25 cellular contexts compared by ENCODE assay signal in genomic region chr3:126668450-126669401, GRCh38.
"Had no signal": no experiment of that assay in that cellular context is flagged by ENCODE, and none has a peak within 500 bp of the region (broad histone marks: within the 10 kb centered on the region; RNA-seq: fewer than 3 reads in every experiment).

No MANE protein-coding gene starts in this region.

- H3K27ac Mint-ChIP-seq: effector memory CD8-positive, alpha-beta T cell; memory B cell; mesothelial cell of epicardium; natural killer cell treated with Interleukin-12 subunit alpha and Interleukin-12 subunit beta and Interleukin-15 and Interleukin-18, amount 100 ng/mL, for 72 hours; stimulated activated memory B cell treated with anti-CD40 and anti-IgM and Interleukin-4, amounts not matched to agents 10 μg/mL and 1 μg/mL and 100 μg/mL, for 72 hours; type B pancreatic cell had no signal

- H3K4me1 Mint-ChIP-seq: mesothelial cell of epicardium, neural crest cell had no signal

- H3K9me3 Mint-ChIP-seq: mesothelial cell of epicardium, neural crest cell, type B pancreatic cell had no signal

- H3K4me1 ChIP-seq: gastrocnemius medialis, prostate gland, right atrium auricular region, testis, tibial artery had no signal

- H3K4me3 Mint-ChIP-seq: effector memory CD8-positive, alpha-beta T cell; memory B cell; mesothelial cell of epicardium; naive B cell; natural killer cell treated with Interleukin-12 subunit alpha and Interleukin-12 subunit beta and Interleukin-15 and Interleukin-18, amount 100 ng/mL, for 72 hours; neural crest cell; stimulated activated memory B cell treated with anti-CD40 and anti-IgM and Interleukin-4, amounts not matched to agents 10 μg/mL and 1 μg/mL and 100 μg/mL, for 72 hours; type B pancreatic cell had no signal

- DNase-seq: cortex of kidney; effector memory CD8-positive, alpha-beta T cell; foreskin fibroblast; gastrocnemius medialis; kidney; mucosa of descending colon; naive B cell; nucleus accumbens; stimulated activated CD4-positive, alpha-beta T cell treated with anti-CD3 and anti-CD28 coated beads, Interleukin-4, amount 100 ng/mL, for 4 hours; stimulated activated naive CD8-positive, alpha-beta T cell treated with anti-CD3 and anti-CD28 coated beads, Interleukin-15, Interleukin-2, amounts not matched to agents 100 U/mL and 50 U/mL, for 24 hours; substantia nigra; testis; tibial artery had no signal

- H3K27me3 Mint-ChIP-seq: natural killer cell treated with Interleukin-12 subunit alpha and Interleukin-12 subunit beta and Interleukin-15 and Interleukin-18, amount 100 ng/mL, for 72 hours had no signal

- H3K4me2 ChIP-seq: smooth muscle cell had no signal

- H3K27me3 ChIP-seq: gastrocnemius medialis, right atrium auricular region, testis had no signal

- H3K9me3 ChIP-seq: gastrocnemius medialis, mucosa of descending colon, prostate gland, testis, tibial artery had no signal

- H3K36me3 Mint-ChIP-seq: memory B cell, mesothelial cell of epicardium, naive B cell, type B pancreatic cell had no signal

- H3K27ac ChIP-seq: gastrocnemius medialis, prostate gland, right atrium auricular region, testis, tibial artery had no signal

- H3K4me3 ChIP-seq: gastrocnemius medialis, lung, mucosa of descending colon, prostate gland, right atrium auricular region, smooth muscle cell, testis, tibial artery had no signal

- H3K36me3 ChIP-seq: gastrocnemius medialis, prostate gland, right atrium auricular region, tibial artery had no signal

- ATAC-seq: effector memory CD8-positive, alpha-beta T cell; gastrocnemius medialis; left lobe of liver; mucosa of descending colon; natural killer cell treated with Interleukin-12 subunit alpha and Interleukin-12 subunit beta and Interleukin-15 and Interleukin-18, amount 100 ng/mL, for 72 hours; sciatic nerve; stimulated activated memory B cell treated with anti-CD40 and anti-IgM and Interleukin-4, amounts not matched to agents 10 μg/mL and 1 μg/mL and 100 μg/mL, for 72 hours; stimulated activated naive CD8-positive, alpha-beta T cell treated with anti-CD3 and anti-CD28 coated beads, Interleukin-15, Interleukin-2, amounts not matched to agents 100 U/mL and 50 U/mL, for 24 hours had no signal
